Comparison of ENCODE assay signal across 17 cellular contexts in genomic region chr3:138776961-138777360, GRCh38.
"Had no signal": no experiment of that assay in that cellular context is flagged by ENCODE, and none has a peak within 500 bp of the region (broad histone marks: within the 10 kb centered on the region; RNA-seq: fewer than 3 reads in every experiment).

No MANE protein-coding gene starts in this region.

- H3K27ac ChIP-seq: colonic mucosa, heart left ventricle, pancreas, tibial artery, upper lobe of left lung, uterus had no signal

- H3K4me3 ChIP-seq: colonic mucosa, heart left ventricle, pancreas, tibial artery, upper lobe of left lung, uterus had no signal

- H3K27me3 Mint-ChIP-seq: naive thymus-derived CD4-positive, alpha-beta T cell; progenitor cell of endocrine pancreas had no signal

- H3K36me3 ChIP-seq: colonic mucosa, heart left ventricle, pancreas, tibial artery, upper lobe of left lung, uterus had no signal

- H3K9me3 Mint-ChIP-seq: naive thymus-derived CD4-positive, alpha-beta T cell had no signal

- DNase-seq: colonic mucosa; dermis blood vessel endothelial cell; effector CD4-positive, alpha-beta T cell; foreskin melanocyte; heart left ventricle; hippocampal formation; left colon; naive thymus-derived CD4-positive, alpha-beta T cell; pancreas; right cardiac atrium; small intestine; stimulated activated CD4-positive, alpha-beta T cell treated with anti-CD3 and anti-CD28 coated beads, Interleukin-12 subunit alpha, Interleukin-12 subunit beta, amount 100 ng/mL, for 4 hours; stimulated activated naive CD4-positive, alpha-beta T cell treated with Interleukin-2 at 50 U/mL for 16 hours; tibial artery; upper lobe of left lung; uterus had no signal

- H3K27me3 ChIP-seq: colonic mucosa, heart left ventricle, pancreas, tibial artery, upper lobe of left lung, uterus had no signal

- H3K4me1 ChIP-seq: colonic mucosa had no signal

- H3K9me3 ChIP-seq: colonic mucosa, heart left ventricle, pancreas, tibial artery, upper lobe of left lung, uterus had no signal

- H3K27ac Mint-ChIP-seq: progenitor cell of endocrine pancreas had no signal

- ATAC-seq: left colon; naive thymus-derived CD4-positive, alpha-beta T cell; pancreas; right cardiac atrium had no signal
